14 cellular contexts compared by ENCODE assay signal in genomic region chr3:14547693-14548092, GRCh38. TPM values are rescaled to one million over a fixed set of nuclear protein-coding genes. Genes with fewer than 3 reads are reported as not detected.
"Had no signal": no experiment of that assay in that cellular context is flagged by ENCODE, and none has a peak within 500 bp of the region (broad histone marks: within the 10 kb centered on the region; RNA-seq: fewer than 3 reads in every experiment).

No MANE protein-coding gene starts in this region.

- H3K27ac ChIP-seq: foreskin keratinocyte, WERI-Rb-1 had no signal

- FAIRE-seq: colon, TTC549 had no signal

- DNase-seq: activated CD4-positive, CD25-positive, alpha-beta regulatory T cell treated with anti-CD3 and anti-CD28 coated beads, Interleukin-2, amount 50 U/mL, for 72 hours; activated gamma-delta T cell; foreskin keratinocyte; natural killer cell had no signal

- H3K4me1 ChIP-seq: foreskin keratinocyte, testis had no signal

- H3K36me3 ChIP-seq: ovary, WERI-Rb-1 had no signal

- H3K4me3 ChIP-seq: ovary, smooth muscle cell, testis had no signal

- H3K9me3 ChIP-seq: ovary, testis had no signal

- H3K4me2 ChIP-seq: smooth muscle cell had no signal

- H3K27me3 ChIP-seq: ovary, testis had no signal

RNA-seq across cellular contexts. Expression of gene GRIP2, which starts 7.6 kb away (rescaled TPM):
- total RNA-seq: activated CD8-positive, alpha-beta T cell treated with anti-CD3 and anti-CD28 coated beads, Interleukin-2, amount 10 ng/mL, durations not matched to agents 7 days and 5 days; activated T-helper 1 cell treated with anti-CD3 and anti-CD28 coated beads, Interleukin-12 subunit alpha, Interleukin-12 subunit beta, Interleukin-2, Interleukin-4 antibody, amounts not matched to agents 30 ng/mL and 10 ng/mL and 1 ng/mL, durations not matched to agents 14 hours and 24 hours and 36 hours; dermis microvascular lymphatic vessel endothelial cell; natural killer cell; pulmonary artery endothelial cell had no signal
